25 cellular contexts compared by ENCODE assay signal in genomic region chr14:99209409-99209808, GRCh38.
A peak's percentile ranks its signal among the peaks of the same experiment; 100 is the strongest.
DNase-seq lines count a peak whose midpoint lies in the region; ATAC-seq, FAIRE-seq and TF ChIP-seq lines count a peak whose summit lies in the region.
"Had no signal": no experiment of that assay in that cellular context is flagged by ENCODE, and none has a peak within 500 bp of the region (broad histone marks: within the 10 kb centered on the region; RNA-seq: fewer than 3 reads in every experiment).

No MANE protein-coding gene starts in this region.

- no peak for DNase-seq in activated CD4-positive, alpha-beta T cell treated with anti-CD3 and anti-CD28 coated beads, Interleukin-2, amount 10 ng/mL, durations not matched to agents 7 days and 5 days
- no peak for DNase-seq in activated CD4-positive, alpha-beta T cell treated with anti-CD3 and anti-CD28 coated beads, Interleukin-2, amount 50 U/mL, for 48 hours
- DNase-seq in CD4-positive, alpha-beta T cell = no peak
- DNase-seq in activated T-helper 1 cell treated with anti-CD3 and anti-CD28 coated beads, Interleukin-12 subunit alpha, Interleukin-12 subunit beta, Interleukin-2, Interleukin-4 antibody, amounts not matched to agents 30 ng/mL and 10 ng/mL and 1 ng/mL, durations not matched to agents 14 hours and 24 hours and 36 hours (ENCODE audit: low spot score) = no peak
- DNase-seq in naive thymus-derived CD4-positive, alpha-beta T cell = no peak
- DNase-seq in SHP77 (lab: John Stamatoyannopoulos, UW) = no peak
- no peak for DNase-seq in COR-L47 (lab: John Stamatoyannopoulos, UW)
- no peak for DNase-seq in GM12892 (ENCODE audit: insufficient read length)
- DNase-seq: activated CD4-positive, alpha-beta T cell treated with anti-CD3 and anti-CD28 coated beads, Interleukin-2, amount 50 U/mL, for 4 hours; anterior cingulate cortex; BE2C; caudate nucleus; dermis blood vessel endothelial cell; EL; heart right ventricle; IMR-90; mesenchymal stem cell; NCI-H2081; NCI-H446; Right ventricle myocardium superior; spleen; stimulated activated CD4-positive, alpha-beta T cell treated with anti-CD3 and anti-CD28 coated beads, Interleukin-4, amount 100 ng/mL, for 1 hour; stomach had no signal

- peak overlapping the region; percentile 82 for H3K27ac ChIP-seq in CD4-positive, alpha-beta T cell (ENCODE audit: low read depth, low read length)
- peak overlapping the region; percentile 85 for H3K27ac ChIP-seq in naive thymus-derived CD4-positive, alpha-beta T cell (ENCODE audit: low read depth, low read length)
- H3K27ac ChIP-seq: A549, heart right ventricle, stomach had no signal

- peak overlapping the region; percentile 85 for H3K27ac Mint-ChIP-seq in activated CD4-positive, alpha-beta T cell treated with anti-CD3 and anti-CD28 coated beads, Interleukin-2, amount 10 ng/mL, durations not matched to agents 7 days and 5 days
- peak overlapping the region; percentile 95 for H3K27ac Mint-ChIP-seq in CD4-positive, alpha-beta T cell
- H3K27ac Mint-ChIP-seq in activated T-helper 1 cell treated with anti-CD3 and anti-CD28 coated beads, Interleukin-12 subunit alpha, Interleukin-12 subunit beta, Interleukin-2, Interleukin-4 antibody, amounts not matched to agents 30 ng/mL and 10 ng/mL and 1 ng/mL, durations not matched to agents 14 hours and 24 hours and 36 hours = peak overlapping the region; percentile 92
- H3K27ac Mint-ChIP-seq in naive thymus-derived CD4-positive, alpha-beta T cell = peak overlapping the region; percentile 86 to 100 (median 98)

- POLR2A ChIA-PET in activated CD4-positive, alpha-beta T cell treated with anti-CD3 and anti-CD28 coated beads, Interleukin-2, amount 10 ng/mL, durations not matched to agents 7 days and 5 days (lab: Charles Lee) = no interaction called here
- POLR2A ChIA-PET in CD4-positive, alpha-beta T cell (lab: Charles Lee) = interaction anchor here (1.4 to 83.0 kb wide), 5 partner anchors 10 to 34 kb away, joined by 3 to 4389 read pairs (median 21); partner anchors contain the start of gene BCL11B
- POLR2A ChIA-PET in naive thymus-derived CD4-positive, alpha-beta T cell (lab: Charles Lee) = interaction anchor here (1.0 to 69.0 kb wide), 4 partner anchors 0 to 999 kb away, joined by 3 to 2458 read pairs (median 1427); partner anchors contain the start of gene BCL11B

- H3K36me3 ChIP-seq in naive thymus-derived CD4-positive, alpha-beta T cell (ENCODE audit: control insufficient read depth in 2 of 3, insufficient read depth in 3 of 3, low read length in 3 of 3) = peaks cover 0 to 55% (median 5%) of the 10 kb centered on the region in 3 experiments
- H3K36me3 ChIP-seq: BE2C, heart right ventricle, spleen, stomach had no signal

- H3K4me1 ChIP-seq in naive thymus-derived CD4-positive, alpha-beta T cell (ENCODE audit: control insufficient read depth in 2 of 2, insufficient read depth in 2 of 2, low read length in 2 of 2) = peaks cover 90 to 99% of the 10 kb centered on the region in 2 donors
- H3K4me1 ChIP-seq: A549, BE2C, heart right ventricle had no signal

- H3K4me3 ChIP-seq in naive thymus-derived CD4-positive, alpha-beta T cell (ENCODE audit: low read length) = peak overlapping the region; percentile 8
- H3K4me3 ChIP-seq: A549, GM23338, heart right ventricle, spleen, stomach had no signal

- no peaks in the 10 kb centered on the region for H3K27me3 ChIP-seq in CD4-positive, alpha-beta T cell (ENCODE audit: control insufficient read depth, insufficient read depth, low read length)
- no peaks in the 10 kb centered on the region for H3K27me3 ChIP-seq in naive thymus-derived CD4-positive, alpha-beta T cell (ENCODE audit: control insufficient read depth in 2 of 2, insufficient read depth in 2 of 2, low read length in 2 of 2)
- H3K27me3 ChIP-seq: BE2C had no signal

- H3K4me3 Mint-ChIP-seq in activated CD4-positive, alpha-beta T cell treated with anti-CD3 and anti-CD28 coated beads, Interleukin-2, amount 10 ng/mL, durations not matched to agents 7 days and 5 days = peak overlapping the region; percentile 20
- H3K4me3 Mint-ChIP-seq in CD4-positive, alpha-beta T cell = peak overlapping the region; percentile 89
- no peak overlapping the region for H3K4me3 Mint-ChIP-seq in activated T-helper 1 cell treated with anti-CD3 and anti-CD28 coated beads, Interleukin-12 subunit alpha, Interleukin-12 subunit beta, Interleukin-2, Interleukin-4 antibody, amounts not matched to agents 30 ng/mL and 10 ng/mL and 1 ng/mL, durations not matched to agents 14 hours and 24 hours and 36 hours
- peak overlapping the region; percentile 41 to 94 (median 88) for H3K4me3 Mint-ChIP-seq in naive thymus-derived CD4-positive, alpha-beta T cell
- H3K4me3 Mint-ChIP-seq: GM23338 had no signal

- H3K9me3 Mint-ChIP-seq in activated CD4-positive, alpha-beta T cell treated with anti-CD3 and anti-CD28 coated beads, Interleukin-2, amount 10 ng/mL, durations not matched to agents 7 days and 5 days = no peaks in the 10 kb centered on the region
- H3K9me3 Mint-ChIP-seq in CD4-positive, alpha-beta T cell = no peaks in the 10 kb centered on the region
- H3K9me3 Mint-ChIP-seq in activated T-helper 1 cell treated with anti-CD3 and anti-CD28 coated beads, Interleukin-12 subunit alpha, Interleukin-12 subunit beta, Interleukin-2, Interleukin-4 antibody, amounts not matched to agents 30 ng/mL and 10 ng/mL and 1 ng/mL, durations not matched to agents 14 hours and 24 hours and 36 hours = no peaks in the 10 kb centered on the region
- H3K9me3 Mint-ChIP-seq in naive thymus-derived CD4-positive, alpha-beta T cell = peaks cover 0 to 12% (median 0%) of the 10 kb centered on the region in 11 donors

- ATAC-seq in CD4-positive, alpha-beta T cell (ENCODE audit: poor library complexity) = no peak
- no peak for ATAC-seq in naive thymus-derived CD4-positive, alpha-beta T cell
- ATAC-seq: A549, GM23338, heart right ventricle had no signal

- intact Hi-C loops in CD4-positive, alpha-beta T cell (cut with DNase I, micrococcal nuclease) = no loop called here
- intact Hi-C loops in activated T-helper 1 cell treated with anti-CD3 and anti-CD28 coated beads, Interleukin-12 subunit alpha, Interleukin-12 subunit beta, Interleukin-2, Interleukin-4 antibody, amounts not matched to agents 30 ng/mL and 10 ng/mL and 1 ng/mL, durations not matched to agents 14 hours and 24 hours and 36 hours (cut with micrococcal nuclease) = no loop called here
- intact Hi-C loops in naive thymus-derived CD4-positive, alpha-beta T cell (cut with micrococcal nuclease) = no loop called here

- CTCF ChIA-PET in activated CD4-positive, alpha-beta T cell treated with anti-CD3 and anti-CD28 coated beads, Interleukin-2, amount 10 ng/mL, durations not matched to agents 7 days and 5 days (lab: Charles Lee) = interaction anchor here (1.0 to 2.9 kb wide), 5 partner anchors 21 to 57 kb away, joined by 3 to 9 read pairs (median 4); no protein-coding TSS in a partner anchor
- CTCF ChIA-PET in CD4-positive, alpha-beta T cell (lab: Charles Lee) = interaction anchor here (1.0 kb wide), 1 partner anchor 21 kb away, joined by 3 read pairs; no protein-coding TSS in a partner anchor
- CTCF ChIA-PET in naive thymus-derived CD4-positive, alpha-beta T cell (lab: Charles Lee) = interaction anchor here (1.4 kb wide), 1 partner anchor 53 kb away, joined by 4 read pairs; no protein-coding TSS in a partner anchor

- H3K9me3 ChIP-seq in CD4-positive, alpha-beta T cell (ENCODE audit: control insufficient read depth, low read length) = no peaks in the 10 kb centered on the region
- no peaks in the 10 kb centered on the region for H3K9me3 ChIP-seq in naive thymus-derived CD4-positive, alpha-beta T cell (ENCODE audit: control insufficient read depth in 2 of 3, low read length in 3 of 3)
- H3K9me3 ChIP-seq: A549, BE2C, heart right ventricle, spleen, stomach had no signal

- peaks cover 99% of the 10 kb centered on the region for H3K4me1 Mint-ChIP-seq in activated CD4-positive, alpha-beta T cell treated with anti-CD3 and anti-CD28 coated beads, Interleukin-2, amount 10 ng/mL, durations not matched to agents 7 days and 5 days
- H3K4me1 Mint-ChIP-seq in CD4-positive, alpha-beta T cell (ENCODE audit: low read depth) = peaks cover 100% of the 10 kb centered on the region
- H3K4me1 Mint-ChIP-seq in activated T-helper 1 cell treated with anti-CD3 and anti-CD28 coated beads, Interleukin-12 subunit alpha, Interleukin-12 subunit beta, Interleukin-2, Interleukin-4 antibody, amounts not matched to agents 30 ng/mL and 10 ng/mL and 1 ng/mL, durations not matched to agents 14 hours and 24 hours and 36 hours (ENCODE audit: low read depth) = peaks cover 98% of the 10 kb centered on the region
- H3K4me1 Mint-ChIP-seq in naive thymus-derived CD4-positive, alpha-beta T cell = peaks cover 78 to 100% (median 99%) of the 10 kb centered on the region in 7 donors

- H3K27me3 Mint-ChIP-seq in activated CD4-positive, alpha-beta T cell treated with anti-CD3 and anti-CD28 coated beads, Interleukin-2, amount 10 ng/mL, durations not matched to agents 7 days and 5 days = no peaks in the 10 kb centered on the region
- no peaks in the 10 kb centered on the region for H3K27me3 Mint-ChIP-seq in CD4-positive, alpha-beta T cell
- H3K27me3 Mint-ChIP-seq in activated T-helper 1 cell treated with anti-CD3 and anti-CD28 coated beads, Interleukin-12 subunit alpha, Interleukin-12 subunit beta, Interleukin-2, Interleukin-4 antibody, amounts not matched to agents 30 ng/mL and 10 ng/mL and 1 ng/mL, durations not matched to agents 14 hours and 24 hours and 36 hours (ENCODE audit: insufficient read depth) = no peaks in the 10 kb centered on the region
- no peaks in the 10 kb centered on the region for H3K27me3 Mint-ChIP-seq in naive thymus-derived CD4-positive, alpha-beta T cell

- no peak for TF ChIP-seq POLR2A in GM12892 (IDR thresholded peaks at IDR 0.05; ENCODE audit: low read depth, low read length)

- H3K36me3 Mint-ChIP-seq in activated CD4-positive, alpha-beta T cell treated with anti-CD3 and anti-CD28 coated beads, Interleukin-2, amount 10 ng/mL, durations not matched to agents 7 days and 5 days (ENCODE audit: low read depth) = peaks cover 86% of the 10 kb centered on the region
- peaks cover 98% of the 10 kb centered on the region for H3K36me3 Mint-ChIP-seq in CD4-positive, alpha-beta T cell (ENCODE audit: low read depth)
- H3K36me3 Mint-ChIP-seq in activated T-helper 1 cell treated with anti-CD3 and anti-CD28 coated beads, Interleukin-12 subunit alpha, Interleukin-12 subunit beta, Interleukin-2, Interleukin-4 antibody, amounts not matched to agents 30 ng/mL and 10 ng/mL and 1 ng/mL, durations not matched to agents 14 hours and 24 hours and 36 hours (ENCODE audit: low read depth) = peaks cover 48% of the 10 kb centered on the region
- H3K36me3 Mint-ChIP-seq in naive thymus-derived CD4-positive, alpha-beta T cell = peaks cover 4 to 52% (median 37%) of the 10 kb centered on the region in 5 donors

- TF ChIP-seq CTCF in CD4-positive, alpha-beta T cell (IDR thresholded peaks at IDR 0.05) = no peak

- FAIRE-seq in GM12892 (lab: Jason Lieb, UNC) = no peak
- FAIRE-seq: A549 had no signal
